ENCODE assay signal across 1 cellular context in genomic region chr2:55148269-55148668, GRCh38.
TF ChIP-seq lines count a peak whose summit lies in the region.

No MANE protein-coding gene starts in this region.

TF ChIP-seq in SK-N-SH, 30 proteins besides CTCF, POLR2A, EP300 and RAD21 (continued from another document):
- no peak for TF ChIP-seq REST (IDR thresholded peaks at IDR 0.05; ENCODE audit: low read depth, low read length)
- peak; percentile 58; the same call in 1 of the 2 replicates for TF ChIP-seq SIN3A (IDR thresholded peaks at IDR 0.05; ENCODE audit: borderline replicate concordance, low read depth, low read length)
- peak; percentile 67; the same call in 1 of the 2 replicates for TF ChIP-seq NFIC (IDR thresholded peaks at IDR 0.05; ENCODE audit: borderline replicate concordance)
- TF ChIP-seq ELF1 (IDR thresholded peaks at IDR 0.05) = no peak
- TF ChIP-seq GATA2 (CRISPR knock-in tag; IDR thresholded peaks at IDR 0.05) = no peak
- TF ChIP-seq FOXJ3 (CRISPR knock-in tag; IDR thresholded peaks at IDR 0.05) = no peak
- no peak for TF ChIP-seq GABPA (IDR thresholded peaks at IDR 0.05; ENCODE audit: low read depth)
- no peak for TF ChIP-seq MXI1 (IDR thresholded peaks at IDR 0.05; ENCODE audit: low read depth, low read length)
- TF ChIP-seq SMC3 (IDR thresholded peaks at IDR 0.05; ENCODE audit: low read depth, low read length) = no peak
- TF ChIP-seq JUND (IDR thresholded peaks at IDR 0.05) = peak; percentile 76
- no peak; the same call in 1 of the 2 replicates for TF ChIP-seq ZBTB33 (IDR thresholded peaks at IDR 0.05; ENCODE audit: borderline replicate concordance, low read depth)
- no peak for TF ChIP-seq RXRA (IDR thresholded peaks at IDR 0.05; ENCODE audit: borderline replicate concordance, low read depth)
- peak; percentile 89 for TF ChIP-seq PBX3 (IDR thresholded peaks at IDR 0.05)
- TF ChIP-seq USF2 (IDR thresholded peaks at IDR 0.05; ENCODE audit: borderline replicate concordance, low read depth, low read length) = no peak
- TF ChIP-seq IRF3 (IDR thresholded peaks at IDR 0.05; ENCODE audit: low read depth, low read length) = no peak
- TF ChIP-seq MEF2A (IDR thresholded peaks at IDR 0.05; ENCODE audit: borderline replicate concordance, low read depth) = no peak
- no peak for TF ChIP-seq USF1 (IDR thresholded peaks at IDR 0.05; ENCODE audit: borderline replicate concordance, low read depth)
- TF ChIP-seq FOSL2 (IDR thresholded peaks at IDR 0.05; ENCODE audit: borderline replicate concordance, low read depth) = peak; percentile 73; the same call in 1 of the 2 replicates
